27 cellular contexts compared by ENCODE assay signal in the genomic region with DNA sequence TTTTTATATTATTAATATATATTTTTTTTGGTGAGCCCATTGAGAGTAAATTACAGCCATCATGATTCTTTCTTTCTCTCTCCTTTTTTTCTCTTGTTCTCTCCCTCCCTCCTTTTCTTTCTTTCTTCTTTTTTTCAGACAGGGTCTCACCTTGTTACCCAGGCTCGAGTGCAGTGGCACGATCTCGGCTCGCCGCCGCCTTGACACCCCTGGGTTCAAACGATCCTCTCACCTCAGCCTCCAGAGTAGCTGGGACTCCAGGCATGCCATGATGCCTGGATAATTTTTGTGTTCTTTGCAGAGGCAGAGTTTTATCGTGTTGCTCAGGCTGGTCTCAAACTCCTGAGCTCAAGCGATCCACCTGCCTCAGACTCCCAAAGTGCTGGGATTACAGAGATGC. TPM values are rescaled to one million over a fixed set of nuclear protein-coding genes. Genes with fewer than 3 reads are reported as not detected.
DNase-seq lines count a peak whose midpoint lies in the region; ATAC-seq, FAIRE-seq and TF ChIP-seq lines count a peak whose summit lies in the region.
"Had no signal": no experiment of that assay in that cellular context is flagged by ENCODE, and none has a peak within 500 bp of the region (broad histone marks: within the 10 kb centered on the region; RNA-seq: fewer than 3 reads in every experiment).

No MANE protein-coding gene starts in this region.

- H3K27ac ChIP-seq in HepG2 (ENCODE audit: extremely low read length, insufficient read depth, low read length) (peak overlapping the region; percentile 30), right lobe of liver (no peak overlapping the region)
- H3K27ac ChIP-seq: PC-9, WERI-Rb-1 had no signal

- no peaks in the 10 kb centered on the region for H3K36me3 ChIP-seq in HepG2 (replicated peaks in 1 of 2; ENCODE audit: control insufficient read depth in 1 of 2, insufficient read depth in 2 of 2, low read length in 2 of 2)
- H3K36me3 ChIP-seq in right lobe of liver: no peaks in the 10 kb centered on the region
- H3K36me3 ChIP-seq: heart left ventricle, left lung, MG63, neutrophil, WERI-Rb-1 had no signal

- TF ChIP-seq CTCF in HepG2 (CRISPR knock-in tag; IDR thresholded peaks at IDR 0.05) (no peak), right lobe of liver (IDR thresholded peaks at IDR 0.05) (no peak)

- 43% methylated on average over 9 of the region's 9 CpGs for WGBS in HepG2 (ENCODE audit: low lambda C conversion rate)
- 87% methylated on average over 9 of the region's 9 CpGs for WGBS in right lobe of liver (ENCODE audit: insufficient coverage, low coverage, low lambda C conversion rate, missing lambda C conversion rate)

- DNase-seq in HepG2 (ENCODE audit: low spot score) (no peak), right lobe of liver (no peak), DMS79 treated with DMSO at 0.1 percent for 48 hours (lab: John Stamatoyannopoulos, UW) (no peak), DMS 273 (lab: John Stamatoyannopoulos, UW; ENCODE audit: unreplicated experiment) (no peak)
- no peak for DNase-seq in activated naive CD8-positive, alpha-beta T cell treated with anti-CD3 and anti-CD28 coated beads for 36 hours
- DNase-seq in naive thymus-derived CD8-positive, alpha-beta T cell: no peak
- DNase-seq: ACHN; activated gamma-delta T cell treated with Interleukin-2 at 50 U/mL for 16 hours; central memory CD4-positive, alpha-beta T cell; HCEC 1CT; MG63; midbrain; NCI-H1436; NCI-H510A; SIG-M5; stimulated activated CD4-positive, alpha-beta T cell treated with anti-CD3 and anti-CD28 coated beads, Interleukin-4, amount 100 ng/mL, for 1 hour; WERI-Rb-1 had no signal

- intact Hi-C loops in HepG2 (cut with micrococcal nuclease; ENCODE audit: unreplicated experiment): loop anchor here (2.0 to 10.0 kb wide), 2 partner anchors 161 to 779 kb away; no protein-coding TSS in a partner anchor
- intact Hi-C loops in right lobe of liver (cut with DNase I): no loop called here

- no peak for ATAC-seq in HepG2
- ATAC-seq in right lobe of liver: no peak
- no peak for ATAC-seq in naive thymus-derived CD8-positive, alpha-beta T cell
- no peak for ATAC-seq in HG02610 (IDR thresholded peaks at IDR 0.05; ENCODE audit: unreplicated experiment)
- ATAC-seq in GM21360 (IDR thresholded peaks at IDR 0.05; ENCODE audit: unreplicated experiment): no peak
- ATAC-seq: K562 had no signal

- H2AFZ ChIP-seq in HepG2 (ENCODE audit: low read length): no peak overlapping the region

- H3K4me2 ChIP-seq in HepG2 (ENCODE audit: low read depth, low read length): peak overlapping the region; percentile 88

- no peak for FAIRE-seq in HepG2 (lab: Jason Lieb, UNC)
- FAIRE-seq: G401.6, K562 had no signal

- no peaks in the 10 kb centered on the region for H3K9me3 ChIP-seq in HepG2 (ENCODE audit: low read length)
- H3K9me3 ChIP-seq in right lobe of liver: no peaks in the 10 kb centered on the region
- H3K9me3 ChIP-seq: heart left ventricle, left lung, MG63, neutrophil had no signal

- H3K4me1 Mint-ChIP-seq in activated naive CD8-positive, alpha-beta T cell treated with anti-CD3 and anti-CD28 coated beads for 36 hours: peaks cover 12% of the 10 kb centered on the region
- H3K4me1 Mint-ChIP-seq in naive thymus-derived CD8-positive, alpha-beta T cell: peaks cover 0 to 15% (median 11%) of the 10 kb centered on the region in 4 donors

- no peaks in the 10 kb centered on the region for H3K79me2 ChIP-seq in HepG2 (ENCODE audit: insufficient read depth, low read length)

- no peak overlapping the region for H3K27ac Mint-ChIP-seq in activated naive CD8-positive, alpha-beta T cell treated with anti-CD3 and anti-CD28 coated beads for 36 hours
- no peak overlapping the region for H3K27ac Mint-ChIP-seq in naive thymus-derived CD8-positive, alpha-beta T cell

- no peaks in the 10 kb centered on the region for H3K9me3 Mint-ChIP-seq in activated naive CD8-positive, alpha-beta T cell treated with anti-CD3 and anti-CD28 coated beads for 36 hours
- no peaks in the 10 kb centered on the region for H3K9me3 Mint-ChIP-seq in naive thymus-derived CD8-positive, alpha-beta T cell

- TF ChIP-seq POLR2A in HepG2 (IDR thresholded peaks at IDR 0.05; ENCODE audit: insufficient read depth in 1 of 2, low read depth in 2 of 2, low read length in 2 of 2) (0 out of 4 replicates have a peak, but pooled peaks of 1 of the 2 experiments have one; percentile 26), right lobe of liver (IDR thresholded peaks at IDR 0.05) (no peak)

- no peak overlapping the region for H3K9ac ChIP-seq in HepG2 (ENCODE audit: insufficient read depth, low read depth, low read length)
- H3K9ac ChIP-seq: BLaER1 treated with 17β-estradiol and CSF1 and Interleukin-3, amounts not matched to agents 10 nM and 100 nM had no signal

- H3K4me3 Mint-ChIP-seq in activated naive CD8-positive, alpha-beta T cell treated with anti-CD3 and anti-CD28 coated beads for 36 hours: peak overlapping the region; percentile 19
- peak overlapping the region in 6 of 10 donors; percentile 35 to 65 (median 44) for H3K4me3 Mint-ChIP-seq in naive thymus-derived CD8-positive, alpha-beta T cell

- peaks cover 63% of the 10 kb centered on the region for H3K27me3 Mint-ChIP-seq in activated naive CD8-positive, alpha-beta T cell treated with anti-CD3 and anti-CD28 coated beads for 36 hours
- peaks cover 31 to 54% (median 40%) of the 10 kb centered on the region in 5 donors for H3K27me3 Mint-ChIP-seq in naive thymus-derived CD8-positive, alpha-beta T cell

- POLR2A ChIA-PET in HepG2 (lab: Yijun Ruan, JAX): no interaction called here
- POLR2A ChIA-PET in naive thymus-derived CD8-positive, alpha-beta T cell (lab: Charles Lee): no interaction called here

- BruUV-seq in HepG2 (replicated peaks; lab: Mats Ljungman, UMichigan): TSS peak; percentile 62

- in situ Hi-C loops in HepG2 (cut with HindIII; ENCODE audit: extremely low pct_ligation_motif_present, low pct_unique_long_range_greater_than_20kb): no loop called here

- CTCF ChIA-PET in HepG2 (lab: Yijun Ruan, JAX; ENCODE audit: low intra/inter-chr PET ratio, low total read pairs): no interaction called here

- no peak for TF ChIP-seq RAD21 in HepG2 (CRISPR knock-in tag; IDR thresholded peaks at IDR 0.05)

- no peaks in the 10 kb centered on the region for H4K20me1 ChIP-seq in HepG2 (ENCODE audit: insufficient read depth, low read length)
- H4K20me1 ChIP-seq: BLaER1 treated with 17β-estradiol and CSF1 and Interleukin-3, amounts not matched to agents 10 nM and 100 nM had no signal

- peak overlapping the region; percentile 28 to 97 (median 36); a peak in 5 of 6 replicates for H3K4me3 ChIP-seq in HepG2 (replicated peaks in 1 of 3; ENCODE audit: insufficient read depth in 1 of 3, low read depth in 2 of 3, low read length in 3 of 3)
- no peak overlapping the region for H3K4me3 ChIP-seq in right lobe of liver
- H3K4me3 ChIP-seq: BLaER1 treated with 17β-estradiol and CSF1 and Interleukin-3, amounts not matched to agents 10 nM and 100 nM; K562 had no signal

- no peaks in the 10 kb centered on the region for H3K36me3 Mint-ChIP-seq in activated naive CD8-positive, alpha-beta T cell treated with anti-CD3 and anti-CD28 coated beads for 36 hours
- H3K36me3 Mint-ChIP-seq in naive thymus-derived CD8-positive, alpha-beta T cell: peaks cover 0 to 3% (median 0%) of the 10 kb centered on the region in 3 donors

- H3K27me3 ChIP-seq in HepG2 (ENCODE audit: control insufficient read depth in 1 of 2, insufficient read depth in 2 of 2, low read length in 2 of 2) (no peaks in the 10 kb centered on the region; a peak in 1 of 5 replicates), right lobe of liver (no peaks in the 10 kb centered on the region)

- TF ChIP-seq EP300 in HepG2 (IDR thresholded peaks at IDR 0.05; ENCODE audit: low read depth in 2 of 2, low read length in 2 of 2) (no peak), HepG2 (CRISPR knock-in tag; IDR thresholded peaks at IDR 0.05; ENCODE audit: borderline replicate concordance) (no peak)

- H3K4me1 ChIP-seq in HepG2 (ENCODE audit: insufficient read depth, low read length) (peaks cover 73% of the 10 kb centered on the region), right lobe of liver (peaks cover 0 to 10% (median 2%) of the 10 kb centered on the region in 4 donors)

RNA-seq across cellular contexts. Expression of gene CCDC170, which starts 1.6 kb away (rescaled TPM):
- total RNA-seq in HepG2 (2016; rRNA removed; fragmentation: Illumina TruSeq; extraction: Trizol) (5.1 and 8.9 TPM in 2 replicates), right lobe of liver (under 1 TPM; 0.31 to 0.93 (median 0.55) TPM)
- total RNA-seq in HepG2 (2016; cell fraction: cytosol; rRNA removed; fragmentation: Illumina TruSeq; extraction: Trizol; ENCODE audit: low read depth): 2.5 and 4.6 TPM in 2 replicates
- 3.5 and 6.9 TPM in 2 replicates for total RNA-seq in HepG2 (2016; cell fraction: insoluble cytoplasmic fraction; rRNA removed; fragmentation: Illumina TruSeq; extraction: Trizol)
- 2.6 and 3.3 TPM in 2 replicates for total RNA-seq in HepG2 (2016; cell fraction: membrane; rRNA removed; fragmentation: Illumina TruSeq; extraction: Trizol)
- 4.1 and 5.5 TPM in 2 replicates for total RNA-seq in HepG2 (2016; cell fraction: nucleus; rRNA removed; fragmentation: Illumina TruSeq; extraction: Trizol)
- polyA plus RNA-seq in HepG2 (2011; rRNA removed): 0.67 and 0.90 TPM in 2 replicates
- 0.87 and 1.2 TPM in 2 replicates for polyA plus RNA-seq in HepG2 (2011; cell fraction: cytosol; rRNA removed)
- 0.24 and 0.33 TPM in 2 replicates for polyA plus RNA-seq in HepG2 (2011; cell fraction: nucleus; rRNA removed)
- polyA plus RNA-seq in HepG2 (2012): 0.55 and 0.60 TPM in 2 replicates
- 0.19 and 0.36 TPM in 2 replicates for polyA plus RNA-seq in HepG2 (2016; cell fraction: cytosol; fragmentation: Illumina TruSeq; extraction: Trizol; ENCODE audit: low read depth)
- polyA plus RNA-seq in HepG2 (2016; cell fraction: insoluble cytoplasmic fraction; fragmentation: Illumina TruSeq; extraction: Trizol; ENCODE audit: low read depth): 4.2 and 4.9 TPM in 2 replicates
- polyA plus RNA-seq in HepG2 (2016; cell fraction: membrane; fragmentation: Illumina TruSeq; extraction: Trizol; ENCODE audit: low read depth): 0.62 and 0.71 TPM in 2 replicates
- 1.8 and 4.2 TPM in 2 replicates for polyA plus RNA-seq in HepG2 (2016; cell fraction: nucleus; fragmentation: Illumina TruSeq; extraction: Trizol; ENCODE audit: insufficient read depth, low read depth)
- polyA minus RNA-seq in HepG2 (2011; rRNA and poly(A)+ RNA removed; ENCODE audit: low replicate concordance): 0.02 and 1.5 TPM in 2 replicates
- 1.1 and 1.3 TPM in 2 replicates for polyA minus RNA-seq in HepG2 (2011; cell fraction: cytosol; rRNA and poly(A)+ RNA removed)
- polyA minus RNA-seq in HepG2 (2011; cell fraction: nucleus; rRNA and poly(A)+ RNA removed): 2.0 and 4.2 TPM in 2 replicates
- not detected for total RNA-seq in activated naive CD8-positive, alpha-beta T cell treated with anti-CD3 and anti-CD28 coated beads for 36 hours
- not detected for total RNA-seq in naive thymus-derived CD8-positive, alpha-beta T cell
- under 1 TPM in 1 of 3 donors, not detected in 2; 0.09 TPM for polyA plus RNA-seq in naive thymus-derived CD8-positive, alpha-beta T cell
- total RNA-seq: T-helper 1 cell treated with Interleukin-12 subunit alpha and Interleukin-12 subunit beta and Interleukin-4 antibody, amounts not matched to agents 30 ng/mL and 1 ng/mL, for 36 hours had no signal

RNA-seq across cellular contexts. Expression of gene RMND1, which starts 43.5 kb away (rescaled TPM):
- total RNA-seq in HepG2 (2016; rRNA removed; fragmentation: Illumina TruSeq; extraction: Trizol) (72.5 and 75.6 TPM in 2 replicates), right lobe of liver (10 to 100 TPM; 13.1 to 23.4 (median 19.5) TPM)
- 55.6 and 56.1 TPM in 2 replicates for total RNA-seq in HepG2 (2016; cell fraction: cytosol; rRNA removed; fragmentation: Illumina TruSeq; extraction: Trizol; ENCODE audit: low read depth)
- total RNA-seq in HepG2 (2016; cell fraction: insoluble cytoplasmic fraction; rRNA removed; fragmentation: Illumina TruSeq; extraction: Trizol): 72.3 and 75.6 TPM in 2 replicates
- total RNA-seq in HepG2 (2016; cell fraction: membrane; rRNA removed; fragmentation: Illumina TruSeq; extraction: Trizol): 63.4 and 63.9 TPM in 2 replicates
- total RNA-seq in HepG2 (2016; cell fraction: nucleus; rRNA removed; fragmentation: Illumina TruSeq; extraction: Trizol): 84.2 and 88.8 TPM in 2 replicates
- 30.0 and 34.0 TPM in 2 replicates for polyA plus RNA-seq in HepG2 (2011; rRNA removed)
- polyA plus RNA-seq in HepG2 (2011; cell fraction: cytosol; rRNA removed): 21.3 and 29.7 TPM in 2 replicates
- polyA plus RNA-seq in HepG2 (2011; cell fraction: nucleus; rRNA removed): 11.0 and 14.0 TPM in 2 replicates
- polyA plus RNA-seq in HepG2 (2012): 42.6 and 62.0 TPM in 2 replicates
- 24.8 and 29.4 TPM in 2 replicates for polyA plus RNA-seq in HepG2 (2016; cell fraction: cytosol; fragmentation: Illumina TruSeq; extraction: Trizol; ENCODE audit: low read depth)
- polyA plus RNA-seq in HepG2 (2016; cell fraction: insoluble cytoplasmic fraction; fragmentation: Illumina TruSeq; extraction: Trizol; ENCODE audit: low read depth): 57.9 and 64.0 TPM in 2 replicates
- 37.1 and 37.2 TPM in 2 replicates for polyA plus RNA-seq in HepG2 (2016; cell fraction: membrane; fragmentation: Illumina TruSeq; extraction: Trizol; ENCODE audit: low read depth)
- 51.6 and 58.3 TPM in 2 replicates for polyA plus RNA-seq in HepG2 (2016; cell fraction: nucleus; fragmentation: Illumina TruSeq; extraction: Trizol; ENCODE audit: insufficient read depth, low read depth)
- 8.9 and 29.4 TPM in 2 replicates for polyA minus RNA-seq in HepG2 (2011; rRNA and poly(A)+ RNA removed; ENCODE audit: low replicate concordance)
- polyA minus RNA-seq in HepG2 (2011; cell fraction: cytosol; rRNA and poly(A)+ RNA removed): 24.4 and 29.4 TPM in 2 replicates
- 119 and 153 TPM in 2 replicates for polyA minus RNA-seq in HepG2 (2011; cell fraction: nucleus; rRNA and poly(A)+ RNA removed)
- 10 to 100 TPM; 25.9 to 28.4 TPM for total RNA-seq in activated naive CD8-positive, alpha-beta T cell treated with anti-CD3 and anti-CD28 coated beads for 36 hours
- total RNA-seq in naive thymus-derived CD8-positive, alpha-beta T cell: 10 to 100 TPM; 16.0 to 18.3 TPM
- 10 to 100 TPM in 2 of 3 donors, 1 to 10 TPM in 1; 7.7 to 13.9 (median 10.7) TPM for polyA plus RNA-seq in naive thymus-derived CD8-positive, alpha-beta T cell

Comparison
In these comparisons a context has a peak if more than half of its experiments do, and no peak if none do; other contexts are left out.
1. H3K4me3 ChIP-seq: peak in HepG2 (3 of 3); none in right lobe of liver (0 of 3).